In genomic region chr5:9173281-9174048, GRCh38 we compare ENCODE assay signal across 19 cellular contexts.
DNase-seq lines count a peak whose midpoint lies in the region; ATAC-seq and TF ChIP-seq lines count a peak whose summit lies in the region.
"Had no signal": no experiment of that assay in that cellular context is flagged by ENCODE, and none has a peak within 500 bp of the region (broad histone marks: within the 10 kb centered on the region; RNA-seq: fewer than 3 reads in every experiment).

No MANE protein-coding gene starts in this region.

- H3K27me3 ChIP-seq in tibial nerve = no peaks in the 10 kb centered on the region
- H3K27me3 ChIP-seq: thyroid gland had no signal

- DNase-seq in AG08395 (ENCODE audit: low spot score) (peak; percentile 54), LHCN-M2 (ENCODE audit: low read depth) (peak; percentile 90), cardiac fibroblast (ENCODE audit: low read depth in 2 of 2) (peak; percentile 77 to 96), iris pigment epithelial cell (ENCODE audit: low read depth) (peak; percentile 80), NCI-H1930 (lab: John Stamatoyannopoulos, UW) (no peak), tibial nerve (ENCODE audit: low spot score in 2 of 2) (no peak), 8988T (no peak)
- DNase-seq: activated gamma-delta T cell; Caco-2; effector memory CD8-positive, alpha-beta T cell; H9; head of caudate nucleus; midbrain; right cardiac atrium; stimulated activated CD4-positive, alpha-beta T cell treated with anti-CD3 and anti-CD28 coated beads, Interleukin-4, amount 100 ng/mL, for 24 hours; T-helper 1 cell; thyroid gland had no signal

- peak overlapping the region in 1 of 4 donors; percentile 52 for H3K27ac ChIP-seq in tibial nerve
- H3K27ac ChIP-seq: A549, thyroid gland had no signal

- H3K9me3 ChIP-seq in tibial nerve = peaks cover 0 to 3% (median 0%) of the 10 kb centered on the region in 4 donors
- H3K9me3 ChIP-seq: A549, Caco-2, thyroid gland had no signal

- H3K4me3 ChIP-seq in cardiac fibroblast (replicated peaks in 1 of 2; ENCODE audit: low read depth in 2 of 2, low read length in 2 of 2) = no peak overlapping the region
- H3K4me3 ChIP-seq in tibial nerve = no peak overlapping the region
- H3K4me3 ChIP-seq: A549, thyroid gland had no signal

- TF ChIP-seq CTCF in cardiac fibroblast (IDR thresholded peaks at IDR 0.05; ENCODE audit: low read depth, low read length) (no peak), tibial nerve (IDR thresholded peaks at IDR 0.05) (no peak)

- H3K4me1 ChIP-seq in tibial nerve = peaks cover 0 to 5% (median 0%) of the 10 kb centered on the region in 4 donors
- H3K4me1 ChIP-seq: A549, Caco-2, thyroid gland had no signal

- peaks cover 0 to 19% (median 0%) of the 10 kb centered on the region in 3 donors for H3K36me3 ChIP-seq in tibial nerve
- H3K36me3 ChIP-seq: thyroid gland had no signal

- 42 to 67% methylated on average over 3 of the region's 3 CpGs for WGBS in tibial nerve, 2 donors

- TF ChIP-seq POLR2A in tibial nerve (IDR thresholded peaks at IDR 0.05) = no peak

- TF ChIP-seq EP300 in tibial nerve (IDR thresholded peaks at IDR 0.05) = no peak

- ATAC-seq in HG03469 (IDR thresholded peaks at IDR 0.05; ENCODE audit: unreplicated experiment) = no peak
- ATAC-seq: A549; effector memory CD8-positive, alpha-beta T cell; right cardiac atrium had no signal

Comparison
In these comparisons a context has a peak if more than half of its experiments do, and no peak if none do; other contexts are left out.
1. DNase-seq: peak in AG08395 (single experiment), LHCN-M2 (single experiment), cardiac fibroblast (2 of 2) and iris pigment epithelial cell (single experiment); none in NCI-H1930 (0 of 2), tibial nerve (0 of 2) and 8988T (single experiment).